1 cellular context compared by ENCODE assay signal in the genomic region with DNA sequence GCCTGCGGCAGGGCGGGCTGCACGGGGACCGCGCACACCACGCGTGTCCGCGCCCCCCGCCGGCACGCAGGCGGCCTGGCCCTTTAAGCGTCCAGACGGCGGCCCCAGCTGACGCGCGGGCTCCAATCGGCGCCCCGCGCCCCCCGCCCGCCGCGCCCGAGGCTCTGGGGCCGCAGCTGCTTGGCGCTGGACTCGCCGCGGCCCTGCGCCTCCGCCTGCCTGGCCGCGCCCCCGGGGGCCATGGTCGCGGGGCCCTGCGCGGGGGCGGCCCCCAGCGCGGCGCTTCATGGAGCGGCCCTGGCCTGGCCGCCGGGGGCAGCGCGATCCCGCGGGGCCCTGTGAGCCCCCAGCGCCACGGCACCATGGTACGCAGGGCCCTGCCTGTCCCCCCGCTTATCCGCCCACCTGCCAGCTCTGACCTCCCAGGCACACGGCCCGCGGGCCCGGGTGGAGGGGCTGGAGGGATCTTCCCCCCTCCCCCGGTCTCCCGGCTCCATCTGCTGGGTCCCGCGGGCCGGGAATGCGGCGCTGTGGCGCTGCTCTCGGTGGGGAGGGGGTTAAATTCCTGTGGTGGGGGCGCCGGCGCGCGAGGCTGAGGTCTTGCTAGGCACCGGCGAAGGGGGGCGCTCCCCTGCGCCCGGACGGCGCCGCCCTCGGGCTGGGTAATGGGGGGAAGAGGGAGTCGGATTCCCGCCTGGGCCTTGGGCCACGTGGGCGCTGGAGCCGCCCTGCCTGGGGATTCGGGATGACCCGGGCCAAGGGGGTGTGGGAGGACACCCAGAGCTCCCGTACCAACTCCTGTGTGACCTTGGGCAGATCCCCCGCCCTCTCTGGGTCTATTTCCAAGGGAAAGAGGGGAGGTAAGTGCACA.
A peak's percentile ranks its signal among the peaks of the same experiment; 100 is the strongest.
TF ChIP-seq lines count a peak whose summit lies in the region.

No MANE protein-coding gene starts in this region.

TF ChIP-seq in K562, 482 proteins besides CTCF, POLR2A, EP300 and RAD21 (continued from another document and continues in another):
- TF ChIP-seq, protein P1, sequence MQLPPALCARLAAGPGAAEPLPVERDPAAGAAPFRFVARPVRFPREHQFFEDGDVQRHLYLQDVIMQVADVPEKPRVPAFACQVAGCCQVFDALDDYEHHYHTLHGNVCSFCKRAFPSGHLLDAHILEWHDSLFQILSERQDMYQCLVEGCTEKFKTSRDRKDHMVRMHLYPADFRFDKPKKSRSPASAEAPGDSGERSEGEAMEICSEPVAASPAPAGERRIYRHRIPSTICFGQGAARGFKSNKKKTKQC (CRISPR knock-in tag; IDR thresholded peaks at IDR 0.05): peak; percentile 58; the same call in 1 of the 2 replicates
- TF ChIP-seq ARID1B (IDR thresholded peaks at IDR 0.05): no peak
- no peak for TF ChIP-seq ZC3H11A (IDR thresholded peaks at IDR 0.05; ENCODE audit: low read depth, low read length)
- TF ChIP-seq U2AF1 (optimal IDR thresholded peaks at IDR 0.05; ENCODE audit: low read depth, low read length): peak; percentile 43
- peak; percentile 33; a peak in 3 of 4 replicates for TF ChIP-seq NRF1 (conservative IDR thresholded peaks at IDR 0.05 in 1 of 2, IDR thresholded peaks at IDR 0.05 in 1 of 2)
- TF ChIP-seq, protein P2, sequence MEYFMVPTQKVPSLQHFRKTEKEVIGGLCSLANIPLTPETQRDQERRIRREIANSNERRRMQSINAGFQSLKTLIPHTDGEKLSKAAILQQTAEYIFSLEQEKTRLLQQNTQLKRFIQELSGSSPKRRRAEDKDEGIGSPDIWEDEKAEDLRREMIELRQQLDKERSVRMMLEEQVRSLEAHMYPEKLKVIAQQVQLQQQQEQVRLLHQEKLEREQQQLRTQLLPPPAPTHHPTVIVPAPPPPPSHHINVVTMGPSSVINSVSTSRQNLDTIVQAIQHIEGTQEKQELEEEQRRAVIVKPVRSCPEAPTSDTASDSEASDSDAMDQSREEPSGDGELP (CRISPR knock-in tag; IDR thresholded peaks at IDR 0.05; ENCODE audit: borderline replicate concordance): peak; percentile 24
- 0 out of 2 replicates have a peak, but pooled peaks have one; percentile 12 for TF ChIP-seq SMARCE1 (IDR thresholded peaks at IDR 0.05)
- no peak for TF ChIP-seq NR2C2 (CRISPR knock-in tag; IDR thresholded peaks at IDR 0.05)
- peak; percentile 54; the same call in 1 of the 2 replicates for TF ChIP-seq NR2C2 (tag; IDR thresholded peaks at IDR 0.05)
- TF ChIP-seq, protein P3, sequence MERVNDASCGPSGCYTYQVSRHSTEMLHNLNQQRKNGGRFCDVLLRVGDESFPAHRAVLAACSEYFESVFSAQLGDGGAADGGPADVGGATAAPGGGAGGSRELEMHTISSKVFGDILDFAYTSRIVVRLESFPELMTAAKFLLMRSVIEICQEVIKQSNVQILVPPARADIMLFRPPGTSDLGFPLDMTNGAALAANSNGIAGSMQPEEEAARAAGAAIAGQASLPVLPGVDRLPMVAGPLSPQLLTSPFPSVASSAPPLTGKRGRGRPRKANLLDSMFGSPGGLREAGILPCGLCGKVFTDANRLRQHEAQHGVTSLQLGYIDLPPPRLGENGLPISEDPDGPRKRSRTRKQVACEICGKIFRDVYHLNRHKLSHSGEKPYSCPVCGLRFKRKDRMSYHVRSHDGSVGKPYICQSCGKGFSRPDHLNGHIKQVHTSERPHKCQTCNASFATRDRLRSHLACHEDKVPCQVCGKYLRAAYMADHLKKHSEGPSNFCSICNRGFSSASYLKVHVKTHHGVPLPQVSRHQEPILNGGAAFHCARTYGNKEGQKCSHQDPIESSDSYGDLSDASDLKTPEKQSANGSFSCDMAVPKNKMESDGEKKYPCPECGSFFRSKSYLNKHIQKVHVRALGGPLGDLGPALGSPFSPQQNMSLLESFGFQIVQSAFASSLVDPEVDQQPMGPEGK (CRISPR knock-in tag; IDR thresholded peaks at IDR 0.05; ENCODE audit: borderline replicate concordance): no peak
- TF ChIP-seq CSDE1 (IDR thresholded peaks at IDR 0.05): no peak
- TF ChIP-seq, protein P4, sequence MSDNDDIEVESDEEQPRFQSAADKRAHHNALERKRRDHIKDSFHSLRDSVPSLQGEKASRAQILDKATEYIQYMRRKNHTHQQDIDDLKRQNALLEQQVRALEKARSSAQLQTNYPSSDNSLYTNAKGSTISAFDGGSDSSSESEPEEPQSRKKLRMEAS (CRISPR knock-in tag; IDR thresholded peaks at IDR 0.05): peak; percentile 81
- TF ChIP-seq CBFB (CRISPR knock-in tag; IDR thresholded peaks at IDR 0.05): 0 out of 2 replicates have a peak, but pooled peaks have one; percentile 59
- TF ChIP-seq TEAD4 (IDR thresholded peaks at IDR 0.05; ENCODE audit: low read length): peak; percentile 55
- peak; percentile 28; the same call in 1 of the 2 replicates for TF ChIP-seq TEAD4 (CRISPR knock-in tag; IDR thresholded peaks at IDR 0.05; ENCODE audit: borderline replicate concordance)
- no peak for TF ChIP-seq MAFG (tag; conservative IDR thresholded peaks at IDR 0.05)
- TF ChIP-seq GATAD2B (IDR thresholded peaks at IDR 0.05; ENCODE audit: borderline replicate concordance): peak; percentile 94
- peak; percentile 81 for TF ChIP-seq BCOR (IDR thresholded peaks at IDR 0.05)
- no peak for TF ChIP-seq FOXP1 (CRISPR knock-in tag; IDR thresholded peaks at IDR 0.05)
- peak; percentile 21 for TF ChIP-seq RBBP5 (IDR thresholded peaks at IDR 0.05; ENCODE audit: borderline replicate concordance, insufficient read depth, low read length, poor library complexity, severe bottlenecking)
- no peak for TF ChIP-seq ZNF699 (CRISPR knock-in tag; IDR thresholded peaks at IDR 0.05; ENCODE audit: insufficient replicate concordance)
- TF ChIP-seq TEAD1 (CRISPR knock-in tag; IDR thresholded peaks at IDR 0.05): peak; percentile 93 to 97
- TF ChIP-seq ZBTB17 (CRISPR knock-in tag; IDR thresholded peaks at IDR 0.05): no peak
- TF ChIP-seq E2F3 (CRISPR knock-in tag; IDR thresholded peaks at IDR 0.05): peak; percentile 66; the same call in 1 of the 2 replicates
- TF ChIP-seq SMAD2 (IDR thresholded peaks at IDR 0.05; ENCODE audit: low read depth, low read length): no peak
- peak; percentile 51 for TF ChIP-seq CHD4 (IDR thresholded peaks at IDR 0.05; ENCODE audit: insufficient read depth, insufficient replicate concordance, low read depth, low read length, poor library complexity, severe bottlenecking)
- TF ChIP-seq PHF8 (IDR thresholded peaks at IDR 0.05; ENCODE audit: borderline replicate concordance, low read length): peak; percentile 58; the same call in 1 of the 2 replicates
- peak; percentile 81 for TF ChIP-seq FIP1L1 (IDR thresholded peaks at IDR 0.05; ENCODE audit: low read depth, low read length, poor library complexity, severe bottlenecking)
- peak; percentile 90; the same call in 1 of the 2 replicates for TF ChIP-seq ZBTB7A (IDR thresholded peaks at IDR 0.05; ENCODE audit: borderline replicate concordance, control insufficient read depth, low read depth, low read length)
- TF ChIP-seq, protein P5, sequence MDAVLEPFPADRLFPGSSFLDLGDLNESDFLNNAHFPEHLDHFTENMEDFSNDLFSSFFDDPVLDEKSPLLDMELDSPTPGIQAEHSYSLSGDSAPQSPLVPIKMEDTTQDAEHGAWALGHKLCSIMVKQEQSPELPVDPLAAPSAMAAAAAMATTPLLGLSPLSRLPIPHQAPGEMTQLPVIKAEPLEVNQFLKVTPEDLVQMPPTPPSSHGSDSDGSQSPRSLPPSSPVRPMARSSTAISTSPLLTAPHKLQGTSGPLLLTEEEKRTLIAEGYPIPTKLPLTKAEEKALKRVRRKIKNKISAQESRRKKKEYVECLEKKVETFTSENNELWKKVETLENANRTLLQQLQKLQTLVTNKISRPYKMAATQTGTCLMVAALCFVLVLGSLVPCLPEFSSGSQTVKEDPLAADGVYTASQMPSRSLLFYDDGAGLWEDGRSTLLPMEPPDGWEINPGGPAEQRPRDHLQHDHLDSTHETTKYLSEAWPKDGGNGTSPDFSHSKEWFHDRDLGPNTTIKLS (IDR thresholded peaks at IDR 0.05; ENCODE audit: borderline replicate concordance, low read depth): peak; percentile 31; the same call in 1 of the 2 replicates
- TF ChIP-seq SREBF2 (CRISPR knock-in tag; IDR thresholded peaks at IDR 0.05): no peak
- TF ChIP-seq, protein P6, sequence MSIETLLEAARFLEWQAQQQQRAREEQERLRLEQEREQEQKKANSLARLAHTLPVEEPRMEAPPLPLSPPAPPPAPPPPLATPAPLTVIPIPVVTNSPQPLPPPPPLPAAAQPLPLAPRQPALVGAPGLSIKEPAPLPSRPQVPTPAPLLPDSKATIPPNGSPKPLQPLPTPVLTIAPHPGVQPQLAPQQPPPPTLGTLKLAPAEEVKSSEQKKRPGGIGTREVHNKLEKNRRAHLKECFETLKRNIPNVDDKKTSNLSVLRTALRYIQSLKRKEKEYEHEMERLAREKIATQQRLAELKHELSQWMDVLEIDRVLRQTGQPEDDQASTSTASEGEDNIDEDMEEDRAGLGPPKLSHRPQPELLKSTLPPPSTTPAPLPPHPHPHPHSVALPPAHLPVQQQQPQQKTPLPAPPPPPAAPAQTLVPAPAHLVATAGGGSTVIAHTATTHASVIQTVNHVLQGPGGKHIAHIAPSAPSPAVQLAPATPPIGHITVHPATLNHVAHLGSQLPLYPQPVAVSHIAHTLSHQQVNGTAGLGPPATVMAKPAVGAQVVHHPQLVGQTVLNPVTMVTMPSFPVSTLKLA (conservative IDR thresholded peaks at IDR 0.05): peak in 1 of 2 experiments; percentile 70; a peak in 3 of 4 replicates
- TF ChIP-seq RAD51 (IDR thresholded peaks at IDR 0.05; ENCODE audit: borderline replicate concordance, low read depth): peak; percentile 36; the same call in 1 of the 2 replicates
- no peak for TF ChIP-seq TAF7 (tag; IDR thresholded peaks at IDR 0.05)
- peak; percentile 47; the same call in 1 of the 2 replicates for TF ChIP-seq ESRRA (IDR thresholded peaks at IDR 0.05; ENCODE audit: borderline replicate concordance, low read depth)
- TF ChIP-seq, protein P7, sequence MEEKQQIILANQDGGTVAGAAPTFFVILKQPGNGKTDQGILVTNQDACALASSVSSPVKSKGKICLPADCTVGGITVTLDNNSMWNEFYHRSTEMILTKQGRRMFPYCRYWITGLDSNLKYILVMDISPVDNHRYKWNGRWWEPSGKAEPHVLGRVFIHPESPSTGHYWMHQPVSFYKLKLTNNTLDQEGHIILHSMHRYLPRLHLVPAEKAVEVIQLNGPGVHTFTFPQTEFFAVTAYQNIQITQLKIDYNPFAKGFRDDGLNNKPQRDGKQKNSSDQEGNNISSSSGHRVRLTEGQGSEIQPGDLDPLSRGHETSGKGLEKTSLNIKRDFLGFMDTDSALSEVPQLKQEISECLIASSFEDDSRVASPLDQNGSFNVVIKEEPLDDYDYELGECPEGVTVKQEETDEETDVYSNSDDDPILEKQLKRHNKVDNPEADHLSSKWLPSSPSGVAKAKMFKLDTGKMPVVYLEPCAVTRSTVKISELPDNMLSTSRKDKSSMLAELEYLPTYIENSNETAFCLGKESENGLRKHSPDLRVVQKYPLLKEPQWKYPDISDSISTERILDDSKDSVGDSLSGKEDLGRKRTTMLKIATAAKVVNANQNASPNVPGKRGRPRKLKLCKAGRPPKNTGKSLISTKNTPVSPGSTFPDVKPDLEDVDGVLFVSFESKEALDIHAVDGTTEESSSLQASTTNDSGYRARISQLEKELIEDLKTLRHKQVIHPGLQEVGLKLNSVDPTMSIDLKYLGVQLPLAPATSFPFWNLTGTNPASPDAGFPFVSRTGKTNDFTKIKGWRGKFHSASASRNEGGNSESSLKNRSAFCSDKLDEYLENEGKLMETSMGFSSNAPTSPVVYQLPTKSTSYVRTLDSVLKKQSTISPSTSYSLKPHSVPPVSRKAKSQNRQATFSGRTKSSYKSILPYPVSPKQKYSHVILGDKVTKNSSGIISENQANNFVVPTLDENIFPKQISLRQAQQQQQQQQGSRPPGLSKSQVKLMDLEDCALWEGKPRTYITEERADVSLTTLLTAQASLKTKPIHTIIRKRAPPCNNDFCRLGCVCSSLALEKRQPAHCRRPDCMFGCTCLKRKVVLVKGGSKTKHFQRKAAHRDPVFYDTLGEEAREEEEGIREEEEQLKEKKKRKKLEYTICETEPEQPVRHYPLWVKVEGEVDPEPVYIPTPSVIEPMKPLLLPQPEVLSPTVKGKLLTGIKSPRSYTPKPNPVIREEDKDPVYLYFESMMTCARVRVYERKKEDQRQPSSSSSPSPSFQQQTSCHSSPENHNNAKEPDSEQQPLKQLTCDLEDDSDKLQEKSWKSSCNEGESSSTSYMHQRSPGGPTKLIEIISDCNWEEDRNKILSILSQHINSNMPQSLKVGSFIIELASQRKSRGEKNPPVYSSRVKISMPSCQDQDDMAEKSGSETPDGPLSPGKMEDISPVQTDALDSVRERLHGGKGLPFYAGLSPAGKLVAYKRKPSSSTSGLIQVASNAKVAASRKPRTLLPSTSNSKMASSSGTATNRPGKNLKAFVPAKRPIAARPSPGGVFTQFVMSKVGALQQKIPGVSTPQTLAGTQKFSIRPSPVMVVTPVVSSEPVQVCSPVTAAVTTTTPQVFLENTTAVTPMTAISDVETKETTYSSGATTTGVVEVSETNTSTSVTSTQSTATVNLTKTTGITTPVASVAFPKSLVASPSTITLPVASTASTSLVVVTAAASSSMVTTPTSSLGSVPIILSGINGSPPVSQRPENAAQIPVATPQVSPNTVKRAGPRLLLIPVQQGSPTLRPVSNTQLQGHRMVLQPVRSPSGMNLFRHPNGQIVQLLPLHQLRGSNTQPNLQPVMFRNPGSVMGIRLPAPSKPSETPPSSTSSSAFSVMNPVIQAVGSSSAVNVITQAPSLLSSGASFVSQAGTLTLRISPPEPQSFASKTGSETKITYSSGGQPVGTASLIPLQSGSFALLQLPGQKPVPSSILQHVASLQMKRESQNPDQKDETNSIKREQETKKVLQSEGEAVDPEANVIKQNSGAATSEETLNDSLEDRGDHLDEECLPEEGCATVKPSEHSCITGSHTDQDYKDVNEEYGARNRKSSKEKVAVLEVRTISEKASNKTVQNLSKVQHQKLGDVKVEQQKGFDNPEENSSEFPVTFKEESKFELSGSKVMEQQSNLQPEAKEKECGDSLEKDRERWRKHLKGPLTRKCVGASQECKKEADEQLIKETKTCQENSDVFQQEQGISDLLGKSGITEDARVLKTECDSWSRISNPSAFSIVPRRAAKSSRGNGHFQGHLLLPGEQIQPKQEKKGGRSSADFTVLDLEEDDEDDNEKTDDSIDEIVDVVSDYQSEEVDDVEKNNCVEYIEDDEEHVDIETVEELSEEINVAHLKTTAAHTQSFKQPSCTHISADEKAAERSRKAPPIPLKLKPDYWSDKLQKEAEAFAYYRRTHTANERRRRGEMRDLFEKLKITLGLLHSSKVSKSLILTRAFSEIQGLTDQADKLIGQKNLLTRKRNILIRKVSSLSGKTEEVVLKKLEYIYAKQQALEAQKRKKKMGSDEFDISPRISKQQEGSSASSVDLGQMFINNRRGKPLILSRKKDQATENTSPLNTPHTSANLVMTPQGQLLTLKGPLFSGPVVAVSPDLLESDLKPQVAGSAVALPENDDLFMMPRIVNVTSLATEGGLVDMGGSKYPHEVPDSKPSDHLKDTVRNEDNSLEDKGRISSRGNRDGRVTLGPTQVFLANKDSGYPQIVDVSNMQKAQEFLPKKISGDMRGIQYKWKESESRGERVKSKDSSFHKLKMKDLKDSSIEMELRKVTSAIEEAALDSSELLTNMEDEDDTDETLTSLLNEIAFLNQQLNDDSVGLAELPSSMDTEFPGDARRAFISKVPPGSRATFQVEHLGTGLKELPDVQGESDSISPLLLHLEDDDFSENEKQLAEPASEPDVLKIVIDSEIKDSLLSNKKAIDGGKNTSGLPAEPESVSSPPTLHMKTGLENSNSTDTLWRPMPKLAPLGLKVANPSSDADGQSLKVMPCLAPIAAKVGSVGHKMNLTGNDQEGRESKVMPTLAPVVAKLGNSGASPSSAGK (IDR thresholded peaks at IDR 0.05): peak; percentile 86
- no peak for TF ChIP-seq CCAR2 (IDR thresholded peaks at IDR 0.05; ENCODE audit: low read depth, low read length)
- TF ChIP-seq RBFOX2 (IDR thresholded peaks at IDR 0.05; ENCODE audit: low read depth, low read length): peak; percentile 64
- TF ChIP-seq ZNF133 (CRISPR knock-in tag; IDR thresholded peaks at IDR 0.05): no peak
- peak; percentile 75 for TF ChIP-seq ZFP36 (IDR thresholded peaks at IDR 0.05; ENCODE audit: low read depth, low read length, partially characterized antibody)
